In the genomic region with DNA sequence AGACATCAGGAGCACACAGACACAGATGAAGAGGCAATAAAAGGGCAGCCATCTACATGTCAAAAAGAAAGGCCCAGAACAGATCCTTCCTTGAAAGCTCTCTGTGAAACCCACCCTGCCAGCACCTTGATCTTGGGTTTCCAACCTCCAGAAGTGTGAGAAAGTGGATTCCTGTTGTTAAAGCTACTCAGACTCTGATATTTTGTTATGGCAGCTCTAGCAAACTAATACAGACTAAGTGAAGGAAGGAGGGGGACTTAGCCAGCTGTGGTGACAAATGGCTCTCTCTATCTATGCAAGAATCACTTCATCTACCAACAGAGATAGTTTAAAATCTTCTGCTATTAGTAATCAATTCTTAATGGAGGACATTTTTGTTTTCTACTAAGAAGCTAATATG, we compare ENCODE assay signal across 27 cellular contexts. TPM values are rescaled to one million over a fixed set of nuclear protein-coding genes. Genes with fewer than 3 reads are reported as not detected.
A peak's percentile ranks its signal among the peaks of the same experiment; 100 is the strongest.
DNase-seq lines count a peak whose midpoint lies in the region; ATAC-seq lines count a peak whose summit lies in the region.
"Had no signal": no experiment of that assay in that cellular context is flagged by ENCODE, and none has a peak within 500 bp of the region (broad histone marks: within the 10 kb centered on the region; RNA-seq: fewer than 3 reads in every experiment).

No MANE protein-coding gene starts in this region.

- POLR2A ChIA-PET in activated CD4-positive, alpha-beta memory T cell treated with anti-CD3 and anti-CD28 coated beads for 36 hours (lab: Charles Lee) = interaction anchor here (1.2 to 1.9 kb wide), 3 partner anchors 8 to 82 kb away, joined by 4 read pairs; no protein-coding TSS in a partner anchor

- peaks cover 11% of the 10 kb centered on the region for H3K36me3 ChIP-seq in CD4-positive, CD25-positive, alpha-beta regulatory T cell (ENCODE audit: control insufficient read depth, insufficient read depth, low read length)
- H3K36me3 ChIP-seq: BLaER1, left ventricle myocardium inferior, Peyer's patch, SJCRH30, WERI-Rb-1 had no signal

- H3K27me3 ChIP-seq in CD4-positive, CD25-positive, alpha-beta regulatory T cell (ENCODE audit: control insufficient read depth, insufficient read depth, low read length) = no peaks in the 10 kb centered on the region
- H3K27me3 ChIP-seq: BLaER1, foreskin keratinocyte, Peyer's patch, SJCRH30 had no signal

- peaks cover 24% of the 10 kb centered on the region for H3K9me3 Mint-ChIP-seq in activated CD4-positive, alpha-beta T cell treated with anti-CD3 and anti-CD28 coated beads, Interleukin-2, amount 10 ng/mL, durations not matched to agents 24 days and 14 days
- H3K9me3 Mint-ChIP-seq in CD4-positive, CD25-positive, alpha-beta regulatory T cell = peaks cover 0 to 7% (median 3%) of the 10 kb centered on the region in 7 donors
- H3K9me3 Mint-ChIP-seq in activated CD4-positive, alpha-beta memory T cell treated with anti-CD3 and anti-CD28 coated beads for 36 hours = peaks cover 18% of the 10 kb centered on the region
- H3K9me3 Mint-ChIP-seq in central memory CD8-positive, alpha-beta T cell = peaks cover 5% of the 10 kb centered on the region

- intact Hi-C loops in activated CD4-positive, alpha-beta T cell treated with anti-CD3 and anti-CD28 coated beads, Interleukin-2, amount 10 ng/mL, durations not matched to agents 24 days and 14 days (cut with micrococcal nuclease) = loop anchor here (2.0 kb wide), 1 partner anchor 95 kb away; no protein-coding TSS in a partner anchor
- intact Hi-C loops in activated CD4-positive, alpha-beta memory T cell treated with anti-CD3 and anti-CD28 coated beads for 36 hours (cut with micrococcal nuclease) = loop anchor here (2.0 kb wide), 2 partner anchors 37 to 55 kb away; no protein-coding TSS in a partner anchor

- no peak for DNase-seq in activated CD4-positive, alpha-beta T cell treated with anti-CD3 and anti-CD28 coated beads, Interleukin-2, amount 10 ng/mL, durations not matched to agents 24 days and 14 days
- DNase-seq in activated CD4-positive, alpha-beta T cell treated with anti-CD3 and anti-CD28 coated beads, Interleukin-2, amount 50 U/mL, for 48 hours = no peak
- no peak for DNase-seq in CD4-positive, CD25-positive, alpha-beta regulatory T cell
- DNase-seq in activated CD4-positive, alpha-beta memory T cell treated with anti-CD3 and anti-CD28 coated beads for 36 hours = no peak
- no peak for DNase-seq in central memory CD8-positive, alpha-beta T cell (ENCODE audit: low spot score in 2 of 2)
- DNase-seq in AG08396 (ENCODE audit: low spot score) = no peak
- DNase-seq in NCI-H774 (lab: John Stamatoyannopoulos, UW) = no peak
- DNase-seq: activated gamma-delta T cell treated with Interleukin-2 at 50 U/mL for 16 hours; effector CD8-positive, alpha-beta T cell; foreskin keratinocyte; left ventricle myocardium inferior; midbrain; MM.1S; NCI-H1436; NCI-H524; Peyer's patch; SJCRH30; substantia nigra; WERI-Rb-1 had no signal

- H3K4me1 ChIP-seq in CD4-positive, CD25-positive, alpha-beta regulatory T cell (ENCODE audit: control insufficient read depth, insufficient read depth, low read length, poor library complexity, severe bottlenecking) = peaks cover 45% of the 10 kb centered on the region
- H3K4me1 ChIP-seq: BLaER1, left ventricle myocardium inferior, parathyroid adenoma, SJCRH30 had no signal

- no peaks in the 10 kb centered on the region for H3K9me3 ChIP-seq in CD4-positive, CD25-positive, alpha-beta regulatory T cell (ENCODE audit: control insufficient read depth in 2 of 2, low read length in 2 of 2)
- H3K9me3 ChIP-seq: A549, BLaER1, Peyer's patch, SJCRH30 had no signal

- peak overlapping the region; percentile 85 for H3K4me3 Mint-ChIP-seq in activated CD4-positive, alpha-beta T cell treated with anti-CD3 and anti-CD28 coated beads, Interleukin-2, amount 10 ng/mL, durations not matched to agents 24 days and 14 days
- H3K4me3 Mint-ChIP-seq in CD4-positive, CD25-positive, alpha-beta regulatory T cell = peak overlapping the region in 3 of 4 donors; percentile 10 to 87 (median 63)
- H3K4me3 Mint-ChIP-seq in activated CD4-positive, alpha-beta memory T cell treated with anti-CD3 and anti-CD28 coated beads for 36 hours = peak overlapping the region; percentile 95
- H3K4me3 Mint-ChIP-seq in central memory CD8-positive, alpha-beta T cell = no peak overlapping the region
- H3K4me3 Mint-ChIP-seq: nephron had no signal

- peaks cover 63% of the 10 kb centered on the region for H3K4me1 Mint-ChIP-seq in activated CD4-positive, alpha-beta T cell treated with anti-CD3 and anti-CD28 coated beads, Interleukin-2, amount 10 ng/mL, durations not matched to agents 24 days and 14 days
- peaks cover 50 to 89% (median 69%) of the 10 kb centered on the region in 4 donors for H3K4me1 Mint-ChIP-seq in CD4-positive, CD25-positive, alpha-beta regulatory T cell
- peaks cover 88% of the 10 kb centered on the region for H3K4me1 Mint-ChIP-seq in activated CD4-positive, alpha-beta memory T cell treated with anti-CD3 and anti-CD28 coated beads for 36 hours (ENCODE audit: low read depth)
- peaks cover 68% of the 10 kb centered on the region for H3K4me1 Mint-ChIP-seq in central memory CD8-positive, alpha-beta T cell

- no peaks in the 10 kb centered on the region for H3K27me3 Mint-ChIP-seq in activated CD4-positive, alpha-beta T cell treated with anti-CD3 and anti-CD28 coated beads, Interleukin-2, amount 10 ng/mL, durations not matched to agents 24 days and 14 days
- no peaks in the 10 kb centered on the region for H3K27me3 Mint-ChIP-seq in CD4-positive, CD25-positive, alpha-beta regulatory T cell
- peaks cover 2% of the 10 kb centered on the region for H3K27me3 Mint-ChIP-seq in activated CD4-positive, alpha-beta memory T cell treated with anti-CD3 and anti-CD28 coated beads for 36 hours
- H3K27me3 Mint-ChIP-seq in central memory CD8-positive, alpha-beta T cell = no peaks in the 10 kb centered on the region

- ATAC-seq in CD4-positive, CD25-positive, alpha-beta regulatory T cell (ENCODE audit: low read depth in 2 of 2) = no peak
- no peak for ATAC-seq in central memory CD8-positive, alpha-beta T cell (replicated peaks; ENCODE audit: extremely low read depth, poor library complexity, severe bottlenecking)
- ATAC-seq in HG03565 (IDR thresholded peaks at IDR 0.05; ENCODE audit: unreplicated experiment) = no peak
- ATAC-seq: A549, foreskin keratinocyte, HCT116, sciatic nerve had no signal

- peak overlapping the region; percentile 76 for H3K4me3 ChIP-seq in CD4-positive, CD25-positive, alpha-beta regulatory T cell (ENCODE audit: low read depth, low read length)
- H3K4me3 ChIP-seq: A549, BLaER1, left ventricle myocardium inferior, Peyer's patch, SJCRH30 had no signal

- H3K27ac Mint-ChIP-seq in activated CD4-positive, alpha-beta T cell treated with anti-CD3 and anti-CD28 coated beads, Interleukin-2, amount 10 ng/mL, durations not matched to agents 24 days and 14 days = peak overlapping the region; percentile 100
- peak overlapping the region; percentile 87 to 99 (median 95) for H3K27ac Mint-ChIP-seq in CD4-positive, CD25-positive, alpha-beta regulatory T cell
- peak overlapping the region; percentile 100 for H3K27ac Mint-ChIP-seq in activated CD4-positive, alpha-beta memory T cell treated with anti-CD3 and anti-CD28 coated beads for 36 hours
- peak overlapping the region; percentile 99 for H3K27ac Mint-ChIP-seq in central memory CD8-positive, alpha-beta T cell (ENCODE audit: low read depth)
- H3K27ac Mint-ChIP-seq: nephron had no signal

- peaks cover 82% of the 10 kb centered on the region for H3K36me3 Mint-ChIP-seq in activated CD4-positive, alpha-beta T cell treated with anti-CD3 and anti-CD28 coated beads, Interleukin-2, amount 10 ng/mL, durations not matched to agents 24 days and 14 days (ENCODE audit: low read depth)
- peaks cover 21% of the 10 kb centered on the region for H3K36me3 Mint-ChIP-seq in CD4-positive, CD25-positive, alpha-beta regulatory T cell
- peaks cover 44% of the 10 kb centered on the region for H3K36me3 Mint-ChIP-seq in activated CD4-positive, alpha-beta memory T cell treated with anti-CD3 and anti-CD28 coated beads for 36 hours
- H3K36me3 Mint-ChIP-seq in central memory CD8-positive, alpha-beta T cell (ENCODE audit: insufficient read depth) = peaks cover 20% of the 10 kb centered on the region

- CTCF ChIA-PET in activated CD4-positive, alpha-beta memory T cell treated with anti-CD3 and anti-CD28 coated beads for 36 hours (lab: Charles Lee) = interaction anchor here (1.1 kb wide), 1 partner anchor 202 kb away, joined by 3 read pairs; no protein-coding TSS in a partner anchor

- peak overlapping the region; percentile 92 for H3K27ac ChIP-seq in CD4-positive, CD25-positive, alpha-beta regulatory T cell (ENCODE audit: insufficient read depth, low read length, poor library complexity, severe bottlenecking)
- H3K27ac ChIP-seq: A549, BLaER1, foreskin keratinocyte, left ventricle myocardium inferior, parathyroid adenoma, SJCRH30, WERI-Rb-1 had no signal

RNA-seq across cellular contexts. Expression of a gene that starts 10.4 kb away (rescaled TPM):
- total RNA-seq in activated CD4-positive, alpha-beta T cell treated with anti-CD3 and anti-CD28 coated beads, Interleukin-2, amount 10 ng/mL, durations not matched to agents 24 days and 14 days = 86.4 and 92.7 TPM in 2 replicates
- total RNA-seq in CD4-positive, CD25-positive, alpha-beta regulatory T cell = 112 TPM
- 10 to 100 TPM; 44.8 to 51.6 (median 50.5) TPM for polyA plus RNA-seq in CD4-positive, CD25-positive, alpha-beta regulatory T cell
- total RNA-seq in activated CD4-positive, alpha-beta memory T cell treated with anti-CD3 and anti-CD28 coated beads for 36 hours = 10 to 100 TPM; 47.5 to 48.4 TPM
- total RNA-seq: chondrocyte, foreskin keratinocyte had no signal
- polyA plus RNA-seq: foreskin keratinocyte had no signal
